In the genomic region with DNA sequence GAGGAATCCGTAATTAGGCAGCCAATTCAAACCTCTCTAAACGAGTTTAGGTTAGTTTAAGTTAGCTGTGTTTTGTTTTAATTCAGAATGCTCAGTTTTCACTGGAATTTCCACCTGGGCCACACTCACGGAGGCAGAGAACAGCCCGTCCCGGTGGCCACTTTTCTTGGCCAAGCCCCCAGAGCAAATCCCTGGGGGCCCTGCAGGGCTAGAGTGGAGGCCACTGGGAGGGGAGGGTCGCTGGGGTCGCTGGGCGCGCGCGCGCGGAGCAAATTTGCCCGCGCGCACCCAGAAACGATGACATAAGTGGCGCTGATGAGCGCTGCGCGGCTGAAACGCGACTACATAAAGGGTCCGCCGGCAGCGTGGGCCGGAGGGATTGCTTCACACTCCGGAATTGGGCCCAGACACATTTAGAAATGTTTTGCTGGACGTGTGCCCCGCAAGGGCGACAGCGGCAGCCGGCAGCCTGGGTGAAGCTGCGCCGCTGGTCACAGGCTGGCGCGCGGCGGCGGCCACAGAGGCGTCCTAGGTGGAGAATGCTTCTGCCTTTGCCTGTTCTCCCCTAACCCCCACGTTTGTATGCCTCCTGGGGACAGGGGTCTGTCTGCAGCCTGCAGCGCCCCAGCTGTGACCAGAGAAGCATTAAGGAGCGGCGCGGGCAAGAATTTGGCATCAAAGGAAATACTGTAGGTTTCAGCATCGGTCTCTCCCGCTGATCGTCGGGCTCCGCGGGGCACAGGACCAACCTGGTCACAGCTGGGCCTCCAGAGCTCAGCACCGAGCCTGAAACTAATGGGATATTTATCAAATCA, we compare ENCODE assay signal across 16 cellular contexts. TPM values are rescaled to one million over a fixed set of nuclear protein-coding genes. Genes with fewer than 3 reads are reported as not detected.
"Had no signal": no experiment of that assay in that cellular context is flagged by ENCODE, and none has a peak within 500 bp of the region (broad histone marks: within the 10 kb centered on the region; RNA-seq: fewer than 3 reads in every experiment).

No MANE protein-coding gene starts in this region.

- H3K27me3 ChIP-seq: ovary had no signal

- H3K9me3 Mint-ChIP-seq: activated CD8-positive, alpha-beta T cell treated with anti-CD3 and anti-CD28 coated beads for 36 hours; activated T-helper 1 cell treated with anti-CD3 and anti-CD28 coated beads, Interleukin-12 subunit alpha, Interleukin-12 subunit beta, Interleukin-2, Interleukin-4 antibody, amounts not matched to agents 30 ng/mL and 10 ng/mL and 1 ng/mL, durations not matched to agents 14 hours and 24 hours and 36 hours; dendritic cell treated with granulocyte-macrophage colony-stimulating factor and Interleukin-4, amounts not matched to agents 40 ng/mL and 50 ng/mL, for 4 days; effector memory CD8-positive, alpha-beta T cell; neural crest cell; T-cell had no signal

- H3K27ac Mint-ChIP-seq: activated CD8-positive, alpha-beta T cell treated with anti-CD3 and anti-CD28 coated beads for 36 hours; activated T-helper 1 cell treated with anti-CD3 and anti-CD28 coated beads, Interleukin-12 subunit alpha, Interleukin-12 subunit beta, Interleukin-2, Interleukin-4 antibody, amounts not matched to agents 30 ng/mL and 10 ng/mL and 1 ng/mL, durations not matched to agents 14 hours and 24 hours and 36 hours; dendritic cell treated with granulocyte-macrophage colony-stimulating factor and Interleukin-4, amounts not matched to agents 40 ng/mL and 50 ng/mL, for 4 days; effector memory CD8-positive, alpha-beta T cell; T-cell had no signal

- H3K4me3 ChIP-seq: adrenal gland, body of pancreas, left lung, ovary, tibial nerve had no signal

- H3K9me3 ChIP-seq: adrenal gland, body of pancreas, left lung, ovary, tibial nerve had no signal

- H3K4me1 Mint-ChIP-seq: neural crest cell had no signal

- H3K4me1 ChIP-seq: adrenal gland, body of pancreas, left lung had no signal

- ATAC-seq: activated CD8-positive, alpha-beta T cell treated with anti-CD3 and anti-CD28 coated beads for 36 hours; body of pancreas; effector memory CD8-positive, alpha-beta T cell; left lung; T-cell had no signal

- H3K36me3 Mint-ChIP-seq: T-cell had no signal

- H3K4me3 Mint-ChIP-seq: activated CD8-positive, alpha-beta T cell treated with anti-CD3 and anti-CD28 coated beads for 36 hours; activated T-helper 1 cell treated with anti-CD3 and anti-CD28 coated beads, Interleukin-12 subunit alpha, Interleukin-12 subunit beta, Interleukin-2, Interleukin-4 antibody, amounts not matched to agents 30 ng/mL and 10 ng/mL and 1 ng/mL, durations not matched to agents 14 hours and 24 hours and 36 hours; dendritic cell treated with granulocyte-macrophage colony-stimulating factor and Interleukin-4, amounts not matched to agents 40 ng/mL and 50 ng/mL, for 4 days; effector memory CD8-positive, alpha-beta T cell; neural crest cell; T-cell had no signal

- H3K36me3 ChIP-seq: adrenal gland, left lung, ovary, tibial nerve had no signal

- DNase-seq: activated CD8-positive, alpha-beta memory T cell treated with anti-CD3 and anti-CD28 coated beads, Interleukin-2, amount 50 U/mL, for 48 hours; activated CD8-positive, alpha-beta T cell treated with anti-CD3 and anti-CD28 coated beads for 36 hours; activated naive CD4-positive, alpha-beta T cell; adrenal gland; body of pancreas; effector memory CD8-positive, alpha-beta T cell; ovary; T-cell; T1000 had no signal

- H3K27ac ChIP-seq: adrenal gland, body of pancreas, left lung, ovary, tibial nerve had no signal

RNA-seq across cellular contexts. Expression of gene TBX5, which starts 37.9 kb away (rescaled TPM):
- total RNA-seq: activated CD8-positive, alpha-beta T cell treated with anti-CD3 and anti-CD28 coated beads for 36 hours; activated T-helper 1 cell treated with anti-CD3 and anti-CD28 coated beads, Interleukin-12 subunit alpha, Interleukin-12 subunit beta, Interleukin-2, Interleukin-4 antibody, amounts not matched to agents 30 ng/mL and 10 ng/mL and 1 ng/mL, durations not matched to agents 14 hours and 24 hours and 36 hours; body of pancreas; glomerular endothelial cell; mesenteric fat pad; neural crest cell; tibial nerve had no signal
